In genomic region chr22:29994027-29994715, GRCh38 we compare ENCODE assay signal across 9 cellular contexts.
DNase-seq lines count a peak whose midpoint lies in the region; ATAC-seq and TF ChIP-seq lines count a peak whose summit lies in the region.
"Had no signal": no experiment of that assay in that cellular context is flagged by ENCODE, and none has a peak within 500 bp of the region (broad histone marks: within the 10 kb centered on the region; RNA-seq: fewer than 3 reads in every experiment).

No MANE protein-coding gene starts in this region.

- POLR2A ChIA-PET in CD8-positive, alpha-beta T cell (lab: Charles Lee): no interaction called here

- H3K36me3 Mint-ChIP-seq in CD8-positive, alpha-beta T cell: peaks cover 67% of the 10 kb centered on the region

- H3K27ac Mint-ChIP-seq in CD8-positive, alpha-beta T cell: no peak overlapping the region

- no peaks in the 10 kb centered on the region for H3K9me3 Mint-ChIP-seq in CD8-positive, alpha-beta T cell

- intact Hi-C loops in CD8-positive, alpha-beta T cell (cut with DNase I, micrococcal nuclease): no loop called here
- intact Hi-C loops in mucosa of descending colon (cut with DNase I, micrococcal nuclease): no loop called here
- intact Hi-C loops in left ventricle myocardium superior (cut with micrococcal nuclease): no loop called here

- no peaks in the 10 kb centered on the region for H3K27me3 ChIP-seq in CD8-positive, alpha-beta T cell (ENCODE audit: insufficient read depth, low read length)
- H3K27me3 ChIP-seq in HUES48 (ENCODE audit: control insufficient read depth, insufficient read depth, low read length): no peaks in the 10 kb centered on the region

- no peak overlapping the region for H3K4me3 Mint-ChIP-seq in CD8-positive, alpha-beta T cell

- no peak for TF ChIP-seq CTCF in CD8-positive, alpha-beta T cell (IDR thresholded peaks at IDR 0.05)
- TF ChIP-seq CTCF in mucosa of descending colon (IDR thresholded peaks at IDR 0.05): no peak

- H3K4me1 Mint-ChIP-seq in CD8-positive, alpha-beta T cell (ENCODE audit: low read depth): peaks cover 2% of the 10 kb centered on the region

- H3K27me3 Mint-ChIP-seq in CD8-positive, alpha-beta T cell (ENCODE audit: low read depth): no peaks in the 10 kb centered on the region

- peaks cover 14% of the 10 kb centered on the region for H3K36me3 ChIP-seq in CD8-positive, alpha-beta T cell (ENCODE audit: insufficient read depth, low read length)
- H3K36me3 ChIP-seq in HUES48 (ENCODE audit: control insufficient read depth, insufficient read depth, low read length): peaks cover 20% of the 10 kb centered on the region
- no peaks in the 10 kb centered on the region for H3K36me3 ChIP-seq in mucosa of descending colon (ENCODE audit: low read depth)

- no peaks in the 10 kb centered on the region for H3K4me1 ChIP-seq in CD8-positive, alpha-beta T cell (ENCODE audit: insufficient read depth, low read length)
- H3K4me1 ChIP-seq in HUES48 (ENCODE audit: control insufficient read depth, insufficient read depth, low read length): peaks cover 26% of the 10 kb centered on the region
- H3K4me1 ChIP-seq in mucosa of descending colon (ENCODE audit: low read depth): peaks cover 13% of the 10 kb centered on the region

- CTCF ChIA-PET in CD8-positive, alpha-beta T cell (lab: Charles Lee): interaction anchor here (2.1 to 4.0 kb wide), 3 partner anchors 11 to 368 kb away, joined by 7 to 31 read pairs (median 10); no protein-coding TSS in a partner anchor

- no peak overlapping the region for H3K4me3 ChIP-seq in CD8-positive, alpha-beta T cell (ENCODE audit: low read depth, low read length)
- H3K4me3 ChIP-seq in HUES48 (ENCODE audit: low read depth, low read length): no peak overlapping the region
- H3K4me3 ChIP-seq in mucosa of descending colon: no peak overlapping the region

- DNase-seq in CD8-positive, alpha-beta T cell: no peak
- DNase-seq in astrocyte of the hippocampus (ENCODE audit: low read depth, low spot score) (peak; percentile 62), mucosa of descending colon (no peak), cerebellar nuclear complex (lab: John Stamatoyannopoulos, UW) (no peak), left ventricle myocardium superior (no peak), NCI-H1092 (lab: John Stamatoyannopoulos, UW) (no peak)
- DNase-seq: NCI-H2171 treated with DMSO at 0.1 percent for 48 hours had no signal

- no peaks in the 10 kb centered on the region for H3K9me3 ChIP-seq in CD8-positive, alpha-beta T cell (ENCODE audit: low read length)
- no peaks in the 10 kb centered on the region for H3K9me3 ChIP-seq in HUES48 (ENCODE audit: control insufficient read depth, insufficient read depth, low read length)
- H3K9me3 ChIP-seq in mucosa of descending colon: no peaks in the 10 kb centered on the region

- H3K27ac ChIP-seq in CD8-positive, alpha-beta T cell (ENCODE audit: low read depth, low read length): no peak overlapping the region
- H3K27ac ChIP-seq in HUES48 (ENCODE audit: low read depth, low read length): peak overlapping the region; percentile 46

- peak; percentile 34 for ATAC-seq in CD8-positive, alpha-beta T cell
- ATAC-seq in mucosa of descending colon: peak; percentile 23
- ATAC-seq in left ventricle myocardium superior: no peak
- ATAC-seq in GM21381 (IDR thresholded peaks at IDR 0.05; ENCODE audit: unreplicated experiment): no peak

- peak overlapping the region; percentile 8; the same call in 1 of the 2 replicates for H3K9ac ChIP-seq in HUES48 (ENCODE audit: low read depth, low read length)

Comparison
In these comparisons a context has a peak if more than half of its experiments do, and no peak if none do; other contexts are left out.
1. ATAC-seq: peak in CD8-positive, alpha-beta T cell (single experiment) and mucosa of descending colon (single experiment); none in left ventricle myocardium superior (single experiment) and GM21381 (single experiment).